Comparison of ENCODE assay signal across 1 cellular context in genomic region chr5:96120120-96120519, GRCh38.
TF ChIP-seq lines count a peak whose summit lies in the region.

No MANE protein-coding gene starts in this region.

TF ChIP-seq in IMR-90, 13 proteins besides CTCF, POLR2A, EP300 and RAD21:
- TF ChIP-seq NFE2L2 (IDR thresholded peaks at IDR 0.05; ENCODE audit: low read depth, low read length), result no peak
- TF ChIP-seq CHD1 (IDR thresholded peaks at IDR 0.05; ENCODE audit: low read depth, low read length), result no peak
- TF ChIP-seq ELK1 (IDR thresholded peaks at IDR 0.05; ENCODE audit: borderline replicate concordance, low read depth, low read length), result no peak
- no peak for TF ChIP-seq USF2 (IDR thresholded peaks at IDR 0.05; ENCODE audit: low read depth, low read length)
- no peak for TF ChIP-seq MAZ (IDR thresholded peaks at IDR 0.05; ENCODE audit: borderline replicate concordance, low read depth, low read length)
- no peak for TF ChIP-seq RCOR1 (IDR thresholded peaks at IDR 0.05; ENCODE audit: insufficient replicate concordance, low read length)
- no peak for TF ChIP-seq SMC3 (IDR thresholded peaks at IDR 0.05; ENCODE audit: low read depth, low read length)
- TF ChIP-seq BHLHE40 (IDR thresholded peaks at IDR 0.05; ENCODE audit: low read depth, low read length), result no peak
- no peak for TF ChIP-seq RFX5 (IDR thresholded peaks at IDR 0.05; ENCODE audit: low read depth, low read length)
- no peak for TF ChIP-seq FOS (IDR thresholded peaks at IDR 0.05; ENCODE audit: low read depth, low read length)
- no peak for TF ChIP-seq MXI1 (IDR thresholded peaks at IDR 0.05; ENCODE audit: borderline replicate concordance, low read depth, low read length)
- TF ChIP-seq MAFK (IDR thresholded peaks at IDR 0.05; ENCODE audit: low read depth, low read length), result no peak
